Comparison of ENCODE assay signal across 8 cellular contexts in the genomic region with DNA sequence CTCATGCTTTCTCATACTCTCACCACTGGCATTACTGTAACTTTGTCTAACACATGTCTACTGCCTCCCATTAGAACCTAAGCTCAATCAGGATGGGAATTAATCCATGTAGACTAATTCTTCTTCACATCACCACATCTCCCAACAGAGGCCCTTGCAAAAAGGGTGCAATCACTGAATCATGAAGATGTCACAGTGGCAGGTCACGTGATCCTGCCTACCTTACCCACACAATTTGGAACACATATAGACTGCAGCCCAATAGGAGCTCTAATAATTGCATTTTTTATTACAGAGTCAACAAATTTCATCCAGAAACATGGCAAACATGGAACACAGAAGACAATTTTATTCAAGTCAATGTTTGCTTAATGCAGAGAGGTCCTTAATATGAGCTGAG.
"Had no signal": no experiment of that assay in that cellular context is flagged by ENCODE, and none has a peak within 500 bp of the region (broad histone marks: within the 10 kb centered on the region; RNA-seq: fewer than 3 reads in every experiment).

No MANE protein-coding gene starts in this region.

- FAIRE-seq: HTR-8/SVneo had no signal

- H3K36me3 ChIP-seq: HAP-1 had no signal

- ATAC-seq: HCT116 had no signal

- H3K4me3 ChIP-seq: GM23248, HAP-1 had no signal

- H3K27ac ChIP-seq: GM23248, KMS-11 had no signal

- H3K9ac ChIP-seq: GM23248, KMS-11 had no signal

- H3K4me1 ChIP-seq: HAP-1 had no signal

- H3K4me2 ChIP-seq: KMS-11 had no signal

- DNase-seq: GM23248, GOT3, H7, HFFc6 had no signal

- H3K9me3 ChIP-seq: HAP-1 had no signal

- H2AFZ ChIP-seq: GM23248 had no signal
